In the genomic region with DNA sequence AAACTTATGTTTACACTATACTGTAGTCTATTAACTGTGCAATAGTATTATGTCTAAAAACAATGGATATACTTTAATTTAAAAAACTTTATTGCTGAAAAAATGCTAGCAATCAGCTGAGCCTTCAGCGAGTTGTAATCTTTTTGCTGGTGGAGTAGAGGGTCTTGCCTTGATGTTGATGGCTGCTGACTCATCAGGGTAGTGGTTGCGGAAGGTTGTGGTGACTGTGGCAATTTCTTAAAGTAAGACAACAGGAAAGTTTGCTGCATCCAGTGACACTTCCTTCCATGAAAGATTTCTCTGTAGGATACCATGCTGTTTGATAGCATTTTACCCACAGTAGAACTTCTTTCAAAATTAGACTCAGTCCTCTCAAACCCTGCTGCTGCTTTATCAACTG, we compare ENCODE assay signal across 21 cellular contexts.
"Had no signal": no experiment of that assay in that cellular context is flagged by ENCODE, and none has a peak within 500 bp of the region (broad histone marks: within the 10 kb centered on the region; RNA-seq: fewer than 3 reads in every experiment).

No MANE protein-coding gene starts in this region.

- H3K36me3 ChIP-seq: esophagus squamous epithelium, left lung, right lobe of liver, thoracic aorta, tibial nerve, upper lobe of left lung had no signal

- H3K9me3 ChIP-seq: esophagus squamous epithelium, left lung, mucosa of descending colon, right lobe of liver, thoracic aorta, tibial nerve, upper lobe of left lung had no signal

- FAIRE-seq: endometrium, frontal cortex, keratinocyte, small intestine, urothelium cell line had no signal

- DNase-seq: cortex of kidney; effector memory CD8-positive, alpha-beta T cell; erythroblast; esophagus squamous epithelium; left lung; mesenchymal stem cell; mucosa of descending colon; naive B cell; right lobe of liver; small intestine; stimulated activated CD4-positive, alpha-beta T cell treated with anti-CD3 and anti-CD28 coated beads, Interleukin-15, amount 100 ng/mL, for 24 hours; stimulated activated CD4-positive, alpha-beta T cell treated with anti-CD3 and anti-CD28 coated beads, Interleukin-2, amount 100 ng/mL, for 48 hours; stimulated activated naive B cell treated with anti-CD40 and anti-IgM and Interleukin-4, amounts not matched to agents 10 μg/mL and 1 μg/mL and 100 μg/mL, for 72 hours; upper lobe of left lung had no signal

- H3K27me3 ChIP-seq: upper lobe of left lung had no signal

- H3K4me3 ChIP-seq: esophagus squamous epithelium, left lung, mucosa of descending colon, right lobe of liver, thoracic aorta, tibial nerve, upper lobe of left lung had no signal

- H3K27ac ChIP-seq: esophagus squamous epithelium, parathyroid adenoma, right lobe of liver, thoracic aorta, tibial nerve, upper lobe of left lung had no signal
